Comparison of ENCODE assay signal across 9 cellular contexts in genomic region chr1:203475012-203475981, GRCh38. TPM values are rescaled to one million over a fixed set of nuclear protein-coding genes. Genes with fewer than 3 reads are reported as not detected.
DNase-seq lines count a peak whose midpoint lies in the region; ATAC-seq, FAIRE-seq and TF ChIP-seq lines count a peak whose summit lies in the region.
"Had no signal": no experiment of that assay in that cellular context is flagged by ENCODE, and none has a peak within 500 bp of the region (broad histone marks: within the 10 kb centered on the region; RNA-seq: fewer than 3 reads in every experiment).

PRELP (plus strand) TSS chr1:203475806; CDS start chr1:203483185, 7,379 bp downstream.

- H3K4me3 Mint-ChIP-seq in Caco-2 (ENCODE audit: unreplicated experiment): no peak within 1 kb of the TSS
- no peak within 1 kb of the TSS for H3K4me3 Mint-ChIP-seq in naive thymus-derived CD4-positive, alpha-beta T cell

- ATAC-seq in naive thymus-derived CD4-positive, alpha-beta T cell: no peak
- no peak for ATAC-seq in activated naive CD4-positive, alpha-beta T cell treated with anti-CD3 and anti-CD28 coated beads, Interleukin-2, amount 50 U/mL, for 72 hours

- no peaks in the 10 kb centered on the region for H3K4me1 Mint-ChIP-seq in Caco-2 (ENCODE audit: low read depth, unreplicated experiment)
- peaks cover 0 to 8% (median 0%) of the 10 kb centered on the region in 7 donors for H3K4me1 Mint-ChIP-seq in naive thymus-derived CD4-positive, alpha-beta T cell

- H3K27me3 Mint-ChIP-seq in Caco-2 (ENCODE audit: insufficient read depth, unreplicated experiment): peaks cover 8% of the 10 kb centered on the region
- H3K27me3 Mint-ChIP-seq in naive thymus-derived CD4-positive, alpha-beta T cell: peaks cover 12 to 38% (median 15%) of the 10 kb centered on the region in 5 donors

- POLR2A ChIA-PET in Caco-2 (lab: Charles Lee): interaction anchor here (0.6 kb wide), 1 partner anchor 533 kb away, joined by 4 read pairs; no protein-coding TSS in a partner anchor
- POLR2A ChIA-PET in naive thymus-derived CD4-positive, alpha-beta T cell (lab: Charles Lee): no interaction called here

- intact Hi-C loops in Caco-2 (cut with micrococcal nuclease; ENCODE audit: unreplicated experiment): no loop called here
- intact Hi-C loops in naive thymus-derived CD4-positive, alpha-beta T cell (cut with micrococcal nuclease): no loop called here

- DNase-seq in Caco-2 (peak; percentile 59), NCI-H510A (lab: John Stamatoyannopoulos, UW) (peak; percentile 74), foreskin fibroblast (peak in 1 of 2 donors; percentile 69), nucleus accumbens (lab: John Stamatoyannopoulos, UW) (peak in 29 of 56 donors; percentile 15 to 64 (median 35)), HuH-7 (ENCODE audit: low spot score) (no peak), GM12891 (ENCODE audit: insufficient read length, low spot score) (no peak)
- DNase-seq in naive thymus-derived CD4-positive, alpha-beta T cell: no peak
- DNase-seq in activated naive CD4-positive, alpha-beta T cell treated with anti-CD3 and anti-CD28 coated beads, Interleukin-2, amount 50 U/mL, for 72 hours (ENCODE audit: low spot score in 2 of 2): no peak

- no peaks in the 10 kb centered on the region for H3K4me1 ChIP-seq in Caco-2
- H3K4me1 ChIP-seq in naive thymus-derived CD4-positive, alpha-beta T cell (ENCODE audit: control insufficient read depth in 2 of 2, insufficient read depth in 2 of 2, low read length in 2 of 2): peaks cover 0 to under 1% of the 10 kb centered on the region in 2 donors

- H3K4me3 ChIP-seq in Caco-2 (ENCODE audit: low read depth, low read length) (no peak within 1 kb of the TSS), foreskin fibroblast (ENCODE audit: low read depth in 1 of 2, low read length in 2 of 2) (peak within 1 kb of the TSS; percentile 44 to 64)
- H3K4me3 ChIP-seq in naive thymus-derived CD4-positive, alpha-beta T cell (ENCODE audit: low read length): no peak within 1 kb of the TSS

- H3K36me3 Mint-ChIP-seq in Caco-2 (ENCODE audit: insufficient read depth, unreplicated experiment): no peaks in the 10 kb centered on the region
- H3K36me3 Mint-ChIP-seq in naive thymus-derived CD4-positive, alpha-beta T cell: no peaks in the 10 kb centered on the region
- no peaks in the 10 kb centered on the region for H3K36me3 Mint-ChIP-seq in activated naive CD4-positive, alpha-beta T cell treated with anti-CD3 and anti-CD28 coated beads, Interleukin-2, amount 50 U/mL, for 72 hours

- no peak for FAIRE-seq in GM12891 (lab: Jason Lieb, UNC)

- H3K36me3 ChIP-seq in Caco-2 (ENCODE audit: control insufficient read depth, insufficient read depth, low read length): no peaks in the 10 kb centered on the region
- H3K36me3 ChIP-seq in naive thymus-derived CD4-positive, alpha-beta T cell (ENCODE audit: control insufficient read depth in 2 of 3, insufficient read depth in 3 of 3, low read length in 3 of 3): no peaks in the 10 kb centered on the region

- BruUV-seq in Caco-2 (replicated peaks; lab: Mats Ljungman, UMichigan): no TSS peak

- H3K9me3 Mint-ChIP-seq in Caco-2 (ENCODE audit: unreplicated experiment): no peaks in the 10 kb centered on the region
- no peaks in the 10 kb centered on the region for H3K9me3 Mint-ChIP-seq in naive thymus-derived CD4-positive, alpha-beta T cell
- H3K9me3 Mint-ChIP-seq in activated naive CD4-positive, alpha-beta T cell treated with anti-CD3 and anti-CD28 coated beads, Interleukin-2, amount 50 U/mL, for 72 hours: no peaks in the 10 kb centered on the region

- TF ChIP-seq CTCF in Caco-2 (IDR thresholded peaks at IDR 0.05; ENCODE audit: insufficient read depth in 1 of 2, low read depth in 1 of 2, low read length in 1 of 2, severe bottlenecking in 1 of 2, unreplicated experiment in 1 of 2) (peak in 1 of 2 experiments; percentile 37), foreskin fibroblast (IDR thresholded peaks at IDR 0.05; ENCODE audit: low read depth, low read length) (no peak)

- H3K27ac Mint-ChIP-seq in Caco-2 (ENCODE audit: unreplicated experiment): no peak within 1 kb of the TSS
- peak within 1 kb of the TSS in 1 of 9 donors; percentile 47 for H3K27ac Mint-ChIP-seq in naive thymus-derived CD4-positive, alpha-beta T cell
- H3K27ac Mint-ChIP-seq in activated naive CD4-positive, alpha-beta T cell treated with anti-CD3 and anti-CD28 coated beads, Interleukin-2, amount 50 U/mL, for 72 hours: peak within 1 kb of the TSS in 1 of 2 donors; percentile 56

- H3K9me3 ChIP-seq in Caco-2: no peaks in the 10 kb centered on the region
- no peaks in the 10 kb centered on the region for H3K9me3 ChIP-seq in naive thymus-derived CD4-positive, alpha-beta T cell (ENCODE audit: control insufficient read depth in 2 of 3, low read length in 3 of 3)

- no peaks in the 10 kb centered on the region; the same call in 1 of the 2 replicates for H3K27me3 ChIP-seq in Caco-2 (replicated peaks; ENCODE audit: control insufficient read depth, insufficient read depth, low read length)
- H3K27me3 ChIP-seq in naive thymus-derived CD4-positive, alpha-beta T cell (ENCODE audit: control insufficient read depth in 2 of 2, insufficient read depth in 2 of 2, low read length in 2 of 2): no peaks in the 10 kb centered on the region

- no peak for TF ChIP-seq POLR2A in GM12891 (IDR thresholded peaks at IDR 0.05; ENCODE audit: low read depth, low read length)

- no peak within 1 kb of the TSS for H3K27ac ChIP-seq in naive thymus-derived CD4-positive, alpha-beta T cell (ENCODE audit: low read depth, low read length)

- CTCF ChIA-PET in Caco-2 (lab: Charles Lee): interaction anchor here (0.6 to 1.3 kb wide), 4 partner anchors 12 to 152 kb away, joined by 3 to 5 read pairs (median 3); partner anchors contain the start of gene ATP2B4
- CTCF ChIA-PET in naive thymus-derived CD4-positive, alpha-beta T cell (lab: Charles Lee): interaction anchor here (1.8 kb wide), 1 partner anchor 13 kb away, joined by 3 read pairs; no protein-coding TSS in a partner anchor

TF ChIP-seq in GM12891, 5 proteins besides CTCF, POLR2A, EP300 and RAD21:
- TF ChIP-seq POU2F2 (IDR thresholded peaks at IDR 0.05; ENCODE audit: low read depth, low read length): no peak
- no peak for TF ChIP-seq SPI1 (IDR thresholded peaks at IDR 0.05; ENCODE audit: low read depth, low read length)
- no peak for TF ChIP-seq TAF1 (IDR thresholded peaks at IDR 0.05; ENCODE audit: low read depth, low read length)
- no peak for TF ChIP-seq POLR2AphosphoS5 (IDR thresholded peaks at IDR 0.05; ENCODE audit: low read depth, low read length)
- no peak for TF ChIP-seq PAX5 (IDR thresholded peaks at IDR 0.05; ENCODE audit: insufficient read depth, low read length, severe bottlenecking)

RNA-seq across cellular contexts. Expression of gene PRELP, which starts in this region (rescaled TPM):
- total RNA-seq in Caco-2 (2022): not detected in 2 replicates
- total RNA-seq in naive thymus-derived CD4-positive, alpha-beta T cell: not detected
- polyA plus RNA-seq in naive thymus-derived CD4-positive, alpha-beta T cell: not detected
- under 1 TPM in 1 of 2 donors, not detected in 1; 0.07 TPM for total RNA-seq in activated naive CD4-positive, alpha-beta T cell treated with anti-CD3 and anti-CD28 coated beads, Interleukin-2, amount 50 U/mL, for 72 hours
- not detected for polyA plus RNA-seq in GM12891 (2012; ENCODE audit: low read depth, missing spikeins)
- total RNA-seq: M059J had no signal

Comparison
In these comparisons a context has a peak if more than half of its experiments do, and no peak if none do; other contexts are left out.
1. Peak in DNase-seq in Caco-2; RNA of the gene not detected or under 1 TPM.
2. DNase-seq: peak in NCI-H510A (single experiment) and nucleus accumbens (29 of 56); none in naive thymus-derived CD4-positive, alpha-beta T cell (0 of 9), activated naive CD4-positive, alpha-beta T cell treated with anti-CD3 and anti-CD28 coated beads, Interleukin-2, amount 50 U/mL, for 72 hours (0 of 2), HuH-7 (single experiment) and GM12891 (single experiment).
3. H3K4me3 ChIP-seq: peak in foreskin fibroblast (2 of 2); none in Caco-2 (single experiment) and naive thymus-derived CD4-positive, alpha-beta T cell (single experiment).